8 cellular contexts compared by ENCODE assay signal in genomic region chr1:4770713-4771112, GRCh38.
"Had no signal": no experiment of that assay in that cellular context is flagged by ENCODE, and none has a peak within 500 bp of the region (broad histone marks: within the 10 kb centered on the region; RNA-seq: fewer than 3 reads in every experiment).

No MANE protein-coding gene starts in this region.

- DNase-seq: GDM1, GF-D8 had no signal

- H3K4me3 ChIP-seq: GM12878 had no signal

- FAIRE-seq: G401.6, GM12878, GM12891, GM12892, GM18507, GM19239 had no signal

- ATAC-seq: GM12878 had no signal
